In the genomic region with DNA sequence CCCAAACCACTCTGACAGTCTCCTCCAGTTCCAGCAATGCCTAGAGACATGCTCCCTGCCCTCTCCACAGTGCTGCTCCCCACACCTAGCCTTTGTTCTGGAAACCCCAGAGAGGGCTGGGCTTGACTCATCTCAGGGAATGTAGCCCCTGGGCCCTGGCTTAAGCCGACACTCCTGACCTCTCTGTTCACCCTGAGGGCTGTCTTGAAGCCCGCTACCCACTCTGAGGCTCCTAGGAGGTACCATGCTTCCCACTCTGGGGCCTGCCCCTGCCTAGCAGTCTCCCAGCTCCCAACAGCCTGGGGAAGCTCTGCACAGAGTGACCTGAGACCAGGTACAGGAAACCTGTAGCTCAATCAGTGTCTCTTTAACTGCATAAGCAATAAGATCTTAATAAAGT, we compare ENCODE assay signal across 10 cellular contexts. TPM values are rescaled to one million over a fixed set of nuclear protein-coding genes. Genes with fewer than 3 reads are reported as not detected.
DNase-seq lines count a peak whose midpoint lies in the region; ATAC-seq and TF ChIP-seq lines count a peak whose summit lies in the region.
"Had no signal": no experiment of that assay in that cellular context is flagged by ENCODE, and none has a peak within 500 bp of the region (broad histone marks: within the 10 kb centered on the region; RNA-seq: fewer than 3 reads in every experiment).

No MANE protein-coding gene starts in this region.

- H3K4me3 ChIP-seq in lung (no peak overlapping the region), subcutaneous abdominal adipose tissue (ENCODE audit: low read depth in 1 of 5, low read length in 5 of 5) (no peak overlapping the region)

- H3K36me3 ChIP-seq in lung (ENCODE audit: control insufficient read depth in 2 of 2, insufficient read depth in 2 of 2, low read length in 2 of 2) (peaks cover 0 to 22% of the 10 kb centered on the region in 2 donors), subcutaneous abdominal adipose tissue (ENCODE audit: control insufficient read depth in 5 of 5, insufficient read depth in 5 of 5, low read length in 5 of 5) (peaks cover 0 to 31% (median 23%) of the 10 kb centered on the region in 5 donors)

- H3K9me3 Mint-ChIP-seq in activated CD4-positive, alpha-beta T cell treated with anti-CD3 and anti-CD28 coated beads, Interleukin-2, amount 10 ng/mL, durations not matched to agents 24 days and 14 days: no peaks in the 10 kb centered on the region
- no peaks in the 10 kb centered on the region for H3K9me3 Mint-ChIP-seq in activated T-helper 17 cell treated with anti-CD3 and anti-CD28 coated beads, Interleukin-2, amount 50 U/mL, for 72 hours

- no peak for TF ChIP-seq CTCF in lung (IDR thresholded peaks at IDR 0.05; ENCODE audit: control extremely low read depth, extremely low read depth)

- H3K27ac ChIP-seq in lung (ENCODE audit: low read depth in 1 of 2, low read length in 1 of 2) (peak overlapping the region; percentile 10 to 83), subcutaneous abdominal adipose tissue (ENCODE audit: low read depth, low read length) (peak overlapping the region; percentile 59)
- H3K27ac ChIP-seq: HL-60 had no signal

- peaks cover 36% of the 10 kb centered on the region for H3K36me3 Mint-ChIP-seq in activated CD4-positive, alpha-beta T cell treated with anti-CD3 and anti-CD28 coated beads, Interleukin-2, amount 10 ng/mL, durations not matched to agents 24 days and 14 days (ENCODE audit: low read depth)
- peaks cover 51% of the 10 kb centered on the region for H3K36me3 Mint-ChIP-seq in activated T-helper 17 cell treated with anti-CD3 and anti-CD28 coated beads, Interleukin-2, amount 50 U/mL, for 72 hours (ENCODE audit: low read depth)

- H3K4me1 ChIP-seq in lung (ENCODE audit: control insufficient read depth in 2 of 2, insufficient read depth in 2 of 2, low read length in 2 of 2) (peaks cover under 1 to 32% of the 10 kb centered on the region in 2 donors), subcutaneous abdominal adipose tissue (ENCODE audit: control insufficient read depth in 5 of 5, insufficient read depth in 5 of 5, low read length in 5 of 5) (peaks cover 4 to 63% (median 49%) of the 10 kb centered on the region in 5 donors)

- H3K27me3 ChIP-seq in lung (ENCODE audit: control insufficient read depth, insufficient read depth): no peaks in the 10 kb centered on the region
- H3K27me3 ChIP-seq in subcutaneous abdominal adipose tissue (ENCODE audit: control insufficient read depth in 5 of 5, insufficient read depth in 4 of 5, low read length in 5 of 5): no peaks in the 10 kb centered on the region

- H3K4me1 Mint-ChIP-seq in activated CD4-positive, alpha-beta T cell treated with anti-CD3 and anti-CD28 coated beads, Interleukin-2, amount 10 ng/mL, durations not matched to agents 24 days and 14 days: peaks cover 46% of the 10 kb centered on the region
- H3K4me1 Mint-ChIP-seq in activated T-helper 17 cell treated with anti-CD3 and anti-CD28 coated beads, Interleukin-2, amount 50 U/mL, for 72 hours: peaks cover 23% of the 10 kb centered on the region

- ATAC-seq in activated T-helper 17 cell treated with anti-CD3 and anti-CD28 coated beads, Interleukin-2, amount 50 U/mL, for 72 hours (replicated peaks): no peak
- ATAC-seq in lung (ENCODE audit: insufficient read depth, low FRiP score) (no peak), HG02870 (IDR thresholded peaks at IDR 0.05; ENCODE audit: unreplicated experiment) (no peak), HG03469 (IDR thresholded peaks at IDR 0.05; ENCODE audit: unreplicated experiment) (no peak)

- DNase-seq in activated CD4-positive, alpha-beta T cell treated with anti-CD3 and anti-CD28 coated beads, Interleukin-2, amount 10 ng/mL, durations not matched to agents 24 days and 14 days: no peak
- no peak for DNase-seq in activated CD4-positive, alpha-beta T cell treated with anti-CD3 and anti-CD28 coated beads, Interleukin-2, amount 50 U/mL, for 48 hours
- DNase-seq in lung (ENCODE audit: low spot score) (peak; percentile 21), occipital lobe (lab: John Stamatoyannopoulos, UW) (no peak)
- DNase-seq: NCI-H1092 treated with DMSO at 0.1 percent for 48 hours had no signal

- H3K9me3 ChIP-seq in lung (ENCODE audit: control insufficient read depth in 2 of 2, insufficient read depth in 1 of 2, low read length in 1 of 2): no peaks in the 10 kb centered on the region
- no peaks in the 10 kb centered on the region for H3K9me3 ChIP-seq in subcutaneous abdominal adipose tissue (ENCODE audit: control insufficient read depth in 5 of 5, low read length in 5 of 5)

- peak overlapping the region in 2 of 5 donors; percentile 56 to 64 for H3K9ac ChIP-seq in subcutaneous abdominal adipose tissue (ENCODE audit: low read length in 5 of 5)

- H3K27ac Mint-ChIP-seq in activated CD4-positive, alpha-beta T cell treated with anti-CD3 and anti-CD28 coated beads, Interleukin-2, amount 10 ng/mL, durations not matched to agents 24 days and 14 days: peak overlapping the region; percentile 92
- H3K27ac Mint-ChIP-seq in activated T-helper 17 cell treated with anti-CD3 and anti-CD28 coated beads, Interleukin-2, amount 50 U/mL, for 72 hours: peak overlapping the region; percentile 89

- peak overlapping the region; percentile 80 for H3K4me3 Mint-ChIP-seq in activated CD4-positive, alpha-beta T cell treated with anti-CD3 and anti-CD28 coated beads, Interleukin-2, amount 10 ng/mL, durations not matched to agents 24 days and 14 days
- peak overlapping the region; percentile 73 for H3K4me3 Mint-ChIP-seq in activated T-helper 17 cell treated with anti-CD3 and anti-CD28 coated beads, Interleukin-2, amount 50 U/mL, for 72 hours

- 86 to 96% methylated on average over 2 of the region's 2 CpGs for WGBS in lung, 2 donors

- intact Hi-C loops in activated CD4-positive, alpha-beta T cell treated with anti-CD3 and anti-CD28 coated beads, Interleukin-2, amount 10 ng/mL, durations not matched to agents 24 days and 14 days (cut with micrococcal nuclease): no loop called here

- no peaks in the 10 kb centered on the region for H3K27me3 Mint-ChIP-seq in activated CD4-positive, alpha-beta T cell treated with anti-CD3 and anti-CD28 coated beads, Interleukin-2, amount 10 ng/mL, durations not matched to agents 24 days and 14 days
- no peaks in the 10 kb centered on the region for H3K27me3 Mint-ChIP-seq in activated T-helper 17 cell treated with anti-CD3 and anti-CD28 coated beads, Interleukin-2, amount 50 U/mL, for 72 hours

RNA-seq across cellular contexts. Expression of a gene that starts 4.0 kb away (rescaled TPM):
- 105 and 106 TPM in 2 replicates for total RNA-seq in activated CD4-positive, alpha-beta T cell treated with anti-CD3 and anti-CD28 coated beads, Interleukin-2, amount 10 ng/mL, durations not matched to agents 24 days and 14 days
- total RNA-seq in activated T-helper 17 cell treated with anti-CD3 and anti-CD28 coated beads, Interleukin-2, amount 50 U/mL, for 72 hours: 10 to 100 TPM; 56.0 to 89.6 TPM
- 10 to 100 TPM; 10.7 to 94.4 TPM for total RNA-seq in lung
- polyA plus RNA-seq in lung: 10 to 100 TPM; 41.0 to 91.5 TPM
- total RNA-seq in occipital lobe: 3.7 TPM

RNA-seq across cellular contexts. Expression of a gene that starts 4.3 kb away (rescaled TPM):
- total RNA-seq in activated CD4-positive, alpha-beta T cell treated with anti-CD3 and anti-CD28 coated beads, Interleukin-2, amount 10 ng/mL, durations not matched to agents 24 days and 14 days: 16.5 and 17.8 TPM in 2 replicates
- total RNA-seq in activated T-helper 17 cell treated with anti-CD3 and anti-CD28 coated beads, Interleukin-2, amount 50 U/mL, for 72 hours: 10 to 100 TPM; 20.5 to 56.6 TPM
- total RNA-seq in lung (10 to 100 TPM; 31.6 to 36.1 TPM), occipital lobe (24.5 TPM)
- polyA plus RNA-seq in lung: 10 to 100 TPM; 24.7 to 25.5 TPM

RNA-seq across cellular contexts. Expression of a gene that starts 11.4 kb away (rescaled TPM):
- total RNA-seq in activated CD4-positive, alpha-beta T cell treated with anti-CD3 and anti-CD28 coated beads, Interleukin-2, amount 10 ng/mL, durations not matched to agents 24 days and 14 days: 53.8 and 54.9 TPM in 2 replicates
- total RNA-seq in activated T-helper 17 cell treated with anti-CD3 and anti-CD28 coated beads, Interleukin-2, amount 50 U/mL, for 72 hours: 10 to 100 TPM; 32.3 to 39.1 TPM
- total RNA-seq in lung (10 to 100 TPM; 14.0 to 36.0 TPM), occipital lobe (17.0 TPM)
- polyA plus RNA-seq in lung: 10 to 100 TPM; 37.7 to 45.5 TPM

RNA-seq across cellular contexts. Expression of a gene that starts 21.2 kb away (rescaled TPM):
- 13.8 and 13.9 TPM in 2 replicates for total RNA-seq in activated CD4-positive, alpha-beta T cell treated with anti-CD3 and anti-CD28 coated beads, Interleukin-2, amount 10 ng/mL, durations not matched to agents 24 days and 14 days
- total RNA-seq in activated T-helper 17 cell treated with anti-CD3 and anti-CD28 coated beads, Interleukin-2, amount 50 U/mL, for 72 hours: 10 to 100 TPM in 1 of 2 donors, 1 to 10 TPM in 1; 8.9 to 11.8 TPM
- total RNA-seq in lung (10 to 100 TPM in 1 of 2 donors, 1 to 10 TPM in 1; 5.2 to 13.3 TPM), occipital lobe (not detected)
- 10 to 100 TPM; 27.6 to 69.5 TPM for polyA plus RNA-seq in lung
